ENCODE assay signal across 8 cellular contexts in the genomic region with DNA sequence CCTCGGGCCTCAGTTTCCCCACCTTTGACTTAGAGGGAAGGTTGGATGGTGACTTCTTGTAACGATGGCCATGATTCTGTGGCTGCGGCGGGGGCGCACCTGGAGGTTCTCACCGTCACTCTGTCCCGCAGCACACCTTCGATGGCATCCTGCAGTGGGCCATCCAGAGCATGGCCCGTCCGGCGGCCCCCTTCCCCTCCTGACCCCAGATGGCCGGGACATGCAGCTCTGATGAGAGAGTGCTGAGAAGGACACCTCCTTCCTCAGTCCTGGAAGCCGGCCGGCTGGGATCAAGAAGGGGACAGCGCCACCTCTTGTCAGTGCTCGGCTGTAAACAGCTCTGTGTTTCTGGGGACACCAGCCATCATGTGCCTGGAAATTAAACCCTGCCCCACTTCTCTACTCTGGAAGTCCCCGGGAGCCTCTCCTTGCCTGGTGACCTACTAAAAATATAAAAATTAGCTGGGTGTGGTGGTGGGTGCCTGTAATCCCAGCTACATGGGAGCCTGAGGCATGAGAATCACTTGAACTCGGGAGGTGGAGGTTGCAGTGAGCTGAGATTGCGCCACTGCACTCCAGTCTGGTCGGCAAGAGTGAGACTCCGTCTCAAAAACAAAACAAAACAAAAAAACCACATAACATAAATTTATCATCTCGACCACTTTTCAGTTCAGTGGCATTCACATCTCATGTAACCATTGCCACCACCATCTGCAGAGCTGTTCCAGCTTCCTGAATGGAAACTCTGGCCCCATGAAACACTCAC. TPM values are rescaled to one million over a fixed set of nuclear protein-coding genes. Genes with fewer than 3 reads are reported as not detected.
DNase-seq lines count a peak whose midpoint lies in the region; ATAC-seq and TF ChIP-seq lines count a peak whose summit lies in the region.

No MANE protein-coding gene starts in this region.

- H3K27me3 ChIP-seq in MM.1S (replicated peaks; ENCODE audit: insufficient read depth, low read length) (peaks cover 30% of the 10 kb centered on the region), SJCRH30 (peaks cover 8% of the 10 kb centered on the region; the same call in 1 of the 2 replicates)

- peaks cover 26% of the 10 kb centered on the region for H3K79me2 ChIP-seq in MM.1S (ENCODE audit: low read length)

- no peaks in the 10 kb centered on the region for H3K9me2 ChIP-seq in MM.1S (replicated peaks; ENCODE audit: insufficient read depth, low read length)

- no peaks in the 10 kb centered on the region for H3K9me3 ChIP-seq in MM.1S (replicated peaks; ENCODE audit: insufficient read depth, low read length)
- H3K9me3 ChIP-seq in SJCRH30 (replicated peaks): no peaks in the 10 kb centered on the region

- H3K9ac ChIP-seq in MM.1S (ENCODE audit: low read length): peak overlapping the region; percentile 15; the same call in 1 of the 2 replicates

- H2AFZ ChIP-seq in MM.1S (ENCODE audit: low read length): peak overlapping the region; percentile 54

- peaks cover 19% of the 10 kb centered on the region for H3K4me1 ChIP-seq in MM.1S (ENCODE audit: low read length)
- peaks cover 10% of the 10 kb centered on the region; the same call in 1 of the 2 replicates for H3K4me1 ChIP-seq in SJCRH30

- peak overlapping the region; percentile 84; the same call in 1 of the 2 replicates for H3K27ac ChIP-seq in MM.1S (ENCODE audit: low read length)
- no peak overlapping the region for H3K27ac ChIP-seq in SJCRH30

- TF ChIP-seq CTCF in MM.1S (IDR thresholded peaks at IDR 0.05; ENCODE audit: low read length) (peak; percentile 91), fibroblast of villous mesenchyme (IDR thresholded peaks at IDR 0.05; ENCODE audit: insufficient read depth, low read depth, low read length) (peak; percentile 84)

- peak; percentile 83 for DNase-seq in ELR (ENCODE audit: low read depth)
- peak; percentile 91 for DNase-seq in MM.1S
- DNase-seq in SJCRH30: peak; percentile 80 to 89
- peak; percentile 65 for DNase-seq in activated effector memory CD4-positive, alpha-beta T cell treated with Interleukin-2 at 50 U/mL for 16 hours
- peak; percentile 87 for DNase-seq in fibroblast of villous mesenchyme (ENCODE audit: low read depth)
- peak in 52 of 56 donors; percentile 21 to 90 (median 73) for DNase-seq in nucleus accumbens (lab: John Stamatoyannopoulos, UW)
- DNase-seq in superior temporal gyrus (ENCODE audit: extremely low spot score): peak; percentile 95

- H3K4me2 ChIP-seq in MM.1S (ENCODE audit: low read depth, low read length): peak overlapping the region; percentile 62

- H3K36me3 ChIP-seq in MM.1S (replicated peaks; ENCODE audit: insufficient read depth, low read length): no peaks in the 10 kb centered on the region
- no peaks in the 10 kb centered on the region for H3K36me3 ChIP-seq in SJCRH30

- H3K4me3 ChIP-seq in MM.1S (ENCODE audit: low read length) (0 out of 2 replicates have a peak overlapping the region, but pooled peaks have one; percentile 9), SJCRH30 (no peak overlapping the region), fibroblast of villous mesenchyme (ENCODE audit: low read depth, low read length) (no peak overlapping the region)

- H3F3A ChIP-seq in MM.1S (ENCODE audit: insufficient read depth, low read length): peaks cover 19% of the 10 kb centered on the region

- ATAC-seq in HG02759 (IDR thresholded peaks at IDR 0.05; ENCODE audit: unreplicated experiment): no peak

- H4K20me1 ChIP-seq in MM.1S (ENCODE audit: insufficient read depth, low read length): 0 out of 2 replicates have a peak, but pooled peaks cover 4% of the 10 kb centered on the region

RNA-seq across cellular contexts. Expression of a gene that starts 2.1 kb away (rescaled TPM):
- total RNA-seq in SJCRH30 (2014; rRNA removed; shearing (Covaris generic)): 49.8 and 50.7 TPM in 2 replicates
- total RNA-seq in fibroblast of villous mesenchyme: 106 and 109 TPM in 2 replicates

RNA-seq across cellular contexts. Expression of a gene that starts 12.0 kb away (rescaled TPM):
- total RNA-seq in SJCRH30 (2014; rRNA removed; shearing (Covaris generic)): 0.10 TPM in 1 of 2 replicates, not detected in the other
- under 0.01 TPM in 1 of 2 replicates, not detected in the other for total RNA-seq in fibroblast of villous mesenchyme

RNA-seq across cellular contexts. Expression of a gene that starts 36.0 kb away (rescaled TPM):
- total RNA-seq in SJCRH30 (2014; rRNA removed; shearing (Covaris generic)): not detected in 2 replicates
- total RNA-seq in fibroblast of villous mesenchyme: not detected in 2 replicates

RNA-seq across cellular contexts. Expression of a gene that starts 41.5 kb away (rescaled TPM):
- 7.5 and 8.2 TPM in 2 replicates for total RNA-seq in SJCRH30 (2014; rRNA removed; shearing (Covaris generic))
- total RNA-seq in fibroblast of villous mesenchyme: 9.5 and 17.4 TPM in 2 replicates

RNA-seq across cellular contexts. Expression of a gene that starts 55.7 kb away (rescaled TPM):
- 0.61 and 0.87 TPM in 2 replicates for total RNA-seq in SJCRH30 (2014; rRNA removed; shearing (Covaris generic))
- under 0.01 and 0.32 TPM in 2 replicates for total RNA-seq in fibroblast of villous mesenchyme
